10 cellular contexts compared by ENCODE assay signal in the genomic region with DNA sequence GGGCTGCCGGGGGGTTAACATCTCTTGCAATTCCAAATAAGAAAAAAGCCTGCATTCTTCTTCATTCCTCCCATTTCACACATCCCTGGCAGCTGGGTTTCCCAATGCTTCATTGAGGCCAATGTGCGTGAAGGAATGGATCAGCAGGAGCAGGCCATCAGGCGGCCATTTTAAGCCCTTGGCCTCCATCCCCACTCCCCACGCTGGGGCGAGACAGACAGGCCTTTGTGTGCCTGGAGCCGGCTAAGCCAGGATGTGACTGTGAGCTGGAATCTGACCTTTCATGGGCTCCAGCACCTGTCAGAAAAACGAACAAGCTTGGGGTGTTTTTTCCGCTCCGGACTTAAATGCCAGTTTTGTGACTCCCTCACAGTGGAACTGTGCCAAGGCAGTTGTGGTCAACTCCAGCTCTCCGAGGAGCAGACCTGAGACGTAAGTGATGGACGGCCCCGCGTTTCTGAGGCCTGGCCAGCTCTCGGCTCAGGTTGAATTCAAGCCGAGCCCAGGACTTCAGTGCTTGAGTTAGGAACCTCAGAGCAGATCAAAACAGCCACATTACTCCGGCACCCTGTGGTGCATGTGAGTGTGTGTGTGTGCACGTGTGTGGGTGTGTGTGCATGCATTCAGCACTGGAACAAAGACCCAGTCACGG.
DNase-seq lines count a peak whose midpoint lies in the region; TF ChIP-seq lines count a peak whose summit lies in the region.
"Had no signal": no experiment of that assay in that cellular context is flagged by ENCODE, and none has a peak within 500 bp of the region (broad histone marks: within the 10 kb centered on the region; RNA-seq: fewer than 3 reads in every experiment).

No MANE protein-coding gene starts in this region.

- H3K27me3 Mint-ChIP-seq in nephron (ENCODE audit: low read depth), result no peaks in the 10 kb centered on the region

- peak overlapping the region in 2 of 3 experiments; percentile 40 to 60 for H3K4me3 Mint-ChIP-seq in nephron

- H3K9me3 Mint-ChIP-seq in nephron, result peaks cover 23% of the 10 kb centered on the region

- H3K9ac ChIP-seq in colonic mucosa (ENCODE audit: low read depth in 2 of 2, low read length in 2 of 2), result no peak overlapping the region

- peaks cover 71% of the 10 kb centered on the region for H3K4me1 Mint-ChIP-seq in nephron

- intact Hi-C loops in colonic mucosa (cut with DNase I), result no loop called here

- H3K36me3 Mint-ChIP-seq in nephron (ENCODE audit: low read depth), result peaks cover 22% of the 10 kb centered on the region

- peaks cover 8% of the 10 kb centered on the region; the same call in 1 of the 2 replicates for H3K9me3 ChIP-seq in BE2C
- no peaks in the 10 kb centered on the region for H3K9me3 ChIP-seq in colonic mucosa

- no peak overlapping the region for H3K27ac ChIP-seq in colonic mucosa
- H3K27ac ChIP-seq: C4-2B, ovary had no signal

- TF ChIP-seq CTCF in AG09309 (IDR thresholded peaks at IDR 0.05; ENCODE audit: control insufficient read depth, insufficient read depth, low read depth, low read length, missing control alignments), result no peak
- no peak for TF ChIP-seq CTCF in fibroblast of mammary gland (conservative IDR thresholded peaks at IDR 0.05; ENCODE audit: control insufficient read depth, insufficient read depth, low read depth, low read length)
- no peak for TF ChIP-seq CTCF in nephron (IDR thresholded peaks at IDR 0.05; ENCODE audit: unreplicated experiment in 3 of 3)
- no peak for TF ChIP-seq CTCF in BE2C (IDR thresholded peaks at IDR 0.05; ENCODE audit: low read depth, low read length)
- no peak for TF ChIP-seq CTCF in colonic mucosa (IDR thresholded peaks at IDR 0.05)

- H3K4me3 ChIP-seq in AG09309 (ENCODE audit: control insufficient read depth, low read depth, low read length) (no peak overlapping the region), fibroblast of mammary gland (ENCODE audit: control insufficient read depth, low read depth, low read length) (no peak overlapping the region), BE2C (ENCODE audit: low read depth, low read length) (no peak overlapping the region), colonic mucosa (no peak overlapping the region)
- H3K4me3 ChIP-seq: ovary had no signal

- H3K27ac Mint-ChIP-seq in nephron, result peak overlapping the region; percentile 95 to 96 (median 96)

- in situ Hi-C loops in SK-MEL-5 (cut with HindIII; ENCODE audit: low pct_unique_long_range_greater_than_20kb, low sequenced_read_pairs), result no loop called here

- peaks cover 21% of the 10 kb centered on the region for H3K4me1 ChIP-seq in BE2C
- no peaks in the 10 kb centered on the region for H3K4me1 ChIP-seq in colonic mucosa

- no peaks in the 10 kb centered on the region for H3K27me3 ChIP-seq in BE2C
- no peaks in the 10 kb centered on the region for H3K27me3 ChIP-seq in colonic mucosa
- H3K27me3 ChIP-seq: ovary had no signal

- DNase-seq in AG09309 (ENCODE audit: low read depth) (peak; percentile 81), SK-MEL-5 (ENCODE audit: low read depth, low spot score) (peak; percentile 98), fibroblast of mammary gland (ENCODE audit: low read depth) (peak; percentile 97), BE2C (no peak), colonic mucosa (no peak), NCI-H2227 (lab: John Stamatoyannopoulos, UW; ENCODE audit: unreplicated experiment) (no peak), OCI-M1 (lab: John Stamatoyannopoulos, UW) (no peak)

- no peaks in the 10 kb centered on the region for H3K36me3 ChIP-seq in BE2C
- no peaks in the 10 kb centered on the region for H3K36me3 ChIP-seq in colonic mucosa
- H3K36me3 ChIP-seq: ovary had no signal

Comparison
In these comparisons a context has a peak if more than half of its experiments do, and no peak if none do; other contexts are left out.
1. DNase-seq: peak in AG09309 (single experiment), SK-MEL-5 (single experiment) and fibroblast of mammary gland (single experiment); none in BE2C (single experiment), colonic mucosa (single experiment), NCI-H2227 (single experiment) and OCI-M1 (single experiment).